ENCODE assay signal across 24 cellular contexts in genomic region chr13:73477441-73477840, GRCh38.
"Had no signal": no experiment of that assay in that cellular context is flagged by ENCODE, and none has a peak within 500 bp of the region (broad histone marks: within the 10 kb centered on the region; RNA-seq: fewer than 3 reads in every experiment).

No MANE protein-coding gene starts in this region.

- H3K27me3 Mint-ChIP-seq: dendritic cell treated with granulocyte-macrophage colony-stimulating factor and Interleukin-4, amounts not matched to agents 40 ng/mL and 50 ng/mL, for 4 days had no signal

- H3K4me1 ChIP-seq: colonic mucosa, esophagus muscularis mucosa, esophagus squamous epithelium, foreskin keratinocyte, gastroesophageal sphincter, heart left ventricle, heart right ventricle had no signal

- H3K9me3 Mint-ChIP-seq: effector memory CD8-positive, alpha-beta T cell; endodermal cell had no signal

- DNase-seq: colonic mucosa; cortex of kidney; dermis blood vessel endothelial cell; dorsolateral prefrontal cortex; effector CD4-positive, alpha-beta T cell; effector CD8-positive, alpha-beta T cell; effector memory CD4-positive, alpha-beta T cell; effector memory CD8-positive, alpha-beta T cell; endodermal cell; erythroblast; esophagus squamous epithelium; foreskin fibroblast; foreskin keratinocyte; foreskin melanocyte; gastrocnemius medialis; glutamatergic neuron; head of caudate nucleus; heart left ventricle; heart right ventricle had no signal

- H3K27ac Mint-ChIP-seq: dendritic cell treated with granulocyte-macrophage colony-stimulating factor and Interleukin-4, amounts not matched to agents 40 ng/mL and 50 ng/mL, for 4 days; effector memory CD8-positive, alpha-beta T cell; endodermal cell had no signal

- H3K9me3 ChIP-seq: colonic mucosa, esophagus muscularis mucosa, esophagus squamous epithelium, gastrocnemius medialis, gastroesophageal sphincter, heart left ventricle, heart right ventricle had no signal

- H3K4me3 ChIP-seq: colonic mucosa, coronary artery, dorsolateral prefrontal cortex, esophagus muscularis mucosa, esophagus squamous epithelium, gastrocnemius medialis, gastroesophageal sphincter, heart left ventricle, heart right ventricle had no signal

- H3K4me3 Mint-ChIP-seq: dendritic cell treated with granulocyte-macrophage colony-stimulating factor and Interleukin-4, amounts not matched to agents 40 ng/mL and 50 ng/mL, for 4 days; effector memory CD8-positive, alpha-beta T cell; endodermal cell had no signal

- ATAC-seq: effector memory CD8-positive, alpha-beta T cell; esophagus mucosa; foreskin keratinocyte; gastrocnemius medialis; gastroesophageal sphincter; heart left ventricle; heart right ventricle had no signal

- H3K36me3 ChIP-seq: colonic mucosa, esophagus muscularis mucosa, esophagus squamous epithelium, gastrocnemius medialis, gastroesophageal sphincter, heart left ventricle, heart right ventricle had no signal
